Comparison of ENCODE assay signal across 6 cellular contexts in the genomic region with DNA sequence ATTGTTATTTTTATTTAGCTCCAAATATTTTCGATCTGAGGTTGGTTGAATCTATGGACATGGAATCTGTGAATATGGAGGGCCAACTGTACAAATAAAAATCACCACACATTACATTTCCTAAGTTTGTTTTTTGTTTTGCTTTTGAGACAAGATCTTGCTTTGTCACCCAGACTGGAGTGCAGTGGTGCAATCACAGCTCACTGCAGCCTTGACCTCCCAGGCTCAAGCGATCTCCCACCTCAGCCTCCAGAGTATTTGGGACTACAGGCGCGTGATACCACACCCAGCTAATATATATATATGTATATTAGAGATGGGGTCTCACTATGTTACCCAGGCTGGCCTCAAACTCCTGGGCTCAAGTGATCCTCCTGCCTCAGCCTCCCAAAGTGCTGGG. TPM values are rescaled to one million over a fixed set of nuclear protein-coding genes. Genes with fewer than 3 reads are reported as not detected.
"Had no signal": no experiment of that assay in that cellular context is flagged by ENCODE, and none has a peak within 500 bp of the region (broad histone marks: within the 10 kb centered on the region; RNA-seq: fewer than 3 reads in every experiment).

No MANE protein-coding gene starts in this region.

RNA-seq across cellular contexts. Expression of gene ATP1A2, which starts 10.8 kb away (rescaled TPM):
- total RNA-seq: activated CD8-positive, alpha-beta T cell treated with anti-CD3 and anti-CD28 coated beads for 36 hours; activated naive CD8-positive, alpha-beta T cell treated with anti-CD3 and anti-CD28 coated beads for 36 hours; activated T-cell treated with anti-CD3 and anti-CD28 coated beads, Interleukin-2, amount 50 U/mL, for 72 hours; activated T-helper 2 cell treated with anti-CD3 and anti-CD28 coated beads, Interferon-gamma antibody, Interleukin-2, Interleukin-4, amounts not matched to agents 10 μg/mL and 5 μg/mL and 100 μg/mL, durations not matched to agents 14 hours and 24 hours and 36 hours; SK-MEL-5 had no signal
- polyA plus RNA-seq: IgD-negative memory B cell had no signal

RNA-seq across cellular contexts. Expression of gene ATP1A4, which starts 25.1 kb away (rescaled TPM):
- total RNA-seq: activated CD8-positive, alpha-beta T cell treated with anti-CD3 and anti-CD28 coated beads for 36 hours; activated naive CD8-positive, alpha-beta T cell treated with anti-CD3 and anti-CD28 coated beads for 36 hours; activated T-cell treated with anti-CD3 and anti-CD28 coated beads, Interleukin-2, amount 50 U/mL, for 72 hours; SK-MEL-5 had no signal
- polyA plus RNA-seq: IgD-negative memory B cell had no signal

RNA-seq across cellular contexts. Expression of gene KCNJ9, which starts 45.0 kb away (rescaled TPM):
- total RNA-seq: activated CD8-positive, alpha-beta T cell treated with anti-CD3 and anti-CD28 coated beads for 36 hours; activated T-helper 2 cell treated with anti-CD3 and anti-CD28 coated beads, Interferon-gamma antibody, Interleukin-2, Interleukin-4, amounts not matched to agents 10 μg/mL and 5 μg/mL and 100 μg/mL, durations not matched to agents 14 hours and 24 hours and 36 hours; SK-MEL-5 had no signal
- polyA plus RNA-seq: IgD-negative memory B cell had no signal

RNA-seq across cellular contexts. Expression of gene KCNJ10, which starts 56.4 kb away (rescaled TPM):
- total RNA-seq: activated naive CD8-positive, alpha-beta T cell treated with anti-CD3 and anti-CD28 coated beads for 36 hours; activated T-helper 2 cell treated with anti-CD3 and anti-CD28 coated beads, Interferon-gamma antibody, Interleukin-2, Interleukin-4, amounts not matched to agents 10 μg/mL and 5 μg/mL and 100 μg/mL, durations not matched to agents 14 hours and 24 hours and 36 hours had no signal
- polyA plus RNA-seq: IgD-negative memory B cell had no signal
